In genomic region chr7:41940760-41941343, GRCh38 we compare ENCODE assay signal across 8 cellular contexts.
DNase-seq lines count a peak whose midpoint lies in the region; ATAC-seq and FAIRE-seq lines count a peak whose summit lies in the region.

No MANE protein-coding gene starts in this region.

- no peak overlapping the region for H2AK5ac ChIP-seq in trophoblast cell (ENCODE audit: low read length)

- no peaks in the 10 kb centered on the region for H3K79me2 ChIP-seq in trophoblast cell (ENCODE audit: control insufficient read depth, insufficient read depth, low read length, poor library complexity)

- H4K12ac ChIP-seq in trophoblast cell (ENCODE audit: low read depth, low read length) = no peak overlapping the region

- DNase-seq in GDM1 (lab: John Stamatoyannopoulos, UW) (peak; percentile 54), HuH-7.5 (ENCODE audit: low spot score) (peak; percentile 57), RCC 7860 (ENCODE audit: low spot score) (peak; percentile 78), globus pallidus (ENCODE audit: low spot score) (peak; percentile 73), trophoblast cell (peak; percentile 66 to 93), NCI-H1048 (lab: John Stamatoyannopoulos, UW) (no peak)
- DNase-seq in activated effector memory CD4-positive, alpha-beta T cell treated with Interleukin-2 at 50 U/mL for 16 hours = peak; percentile 12

- H3K18ac ChIP-seq in trophoblast cell (ENCODE audit: low read length) = no peak overlapping the region

- H3K4me2 ChIP-seq in trophoblast cell (ENCODE audit: low read length) = no peak overlapping the region

- WGBS in trophoblast cell (ENCODE audit: extremely low coverage, insufficient coverage, insufficient read length) = no CpG with 5 or more reads among the region's 6 CpGs

- no peak overlapping the region for H3K27ac ChIP-seq in trophoblast cell (ENCODE audit: low read depth, low read length)

- no peaks in the 10 kb centered on the region for H3K27me3 ChIP-seq in trophoblast cell (ENCODE audit: insufficient read depth, low read length)

- H2BK12ac ChIP-seq in trophoblast cell (ENCODE audit: low read length) = no peak overlapping the region

- FAIRE-seq in RCC 7860 (lab: Jason Lieb, UNC) = peak; percentile 85

- no peak overlapping the region for H2AFZ ChIP-seq in trophoblast cell (ENCODE audit: insufficient read depth, low read length, poor library complexity)

- no peaks in the 10 kb centered on the region for H3K79me1 ChIP-seq in trophoblast cell (ENCODE audit: low read length)

- H2BK5ac ChIP-seq in trophoblast cell (ENCODE audit: low read depth, low read length, poor library complexity) = no peak overlapping the region

- peaks cover 2 to 4% of the 10 kb centered on the region in 2 experiments for H3K4me1 ChIP-seq in trophoblast cell (ENCODE audit: control insufficient read depth in 1 of 2, insufficient read depth in 2 of 2, low read length in 2 of 2)

- H4K91ac ChIP-seq in trophoblast cell (ENCODE audit: low read depth, low read length) = no peak overlapping the region

- no peak overlapping the region for H3K4me3 ChIP-seq in trophoblast cell (ENCODE audit: low read depth, low read length)

- H3K4ac ChIP-seq in trophoblast cell (ENCODE audit: low read depth, low read length) = no peak overlapping the region

- H3K14ac ChIP-seq in trophoblast cell (ENCODE audit: low read length) = no peak overlapping the region

- no peaks in the 10 kb centered on the region for H3K36me3 ChIP-seq in trophoblast cell (ENCODE audit: control insufficient read depth in 1 of 2, insufficient read depth in 2 of 2, low read length in 2 of 2)

- no peaks in the 10 kb centered on the region for H3K9me3 ChIP-seq in trophoblast cell (ENCODE audit: insufficient read depth, low read depth, low read length)

- H3K9ac ChIP-seq in trophoblast cell (ENCODE audit: low read length) = no peak overlapping the region

- no peak overlapping the region for H4K8ac ChIP-seq in trophoblast cell (ENCODE audit: low read depth, low read length)

- H3K23ac ChIP-seq in trophoblast cell (ENCODE audit: low read length) = no peak overlapping the region

- H2BK120ac ChIP-seq in trophoblast cell (ENCODE audit: insufficient read depth, low read length, poor library complexity) = no peak overlapping the region

- ATAC-seq in GM21717 (IDR thresholded peaks at IDR 0.05; ENCODE audit: unreplicated experiment) = peak; percentile 81
